Comparison of ENCODE assay signal across 1 cellular context in genomic region chr10:43393606-43394360, GRCh38.
TF ChIP-seq lines count a peak whose summit lies in the region.

No MANE protein-coding gene starts in this region.

TF ChIP-seq in SK-N-SH treated with all-trans-retinoic acid at 6 μM for 48 hours, 23 proteins besides CTCF, POLR2A, EP300 and RAD21 (continued from another document):
- no peak for TF ChIP-seq POU6F1 (CRISPR knock-in tag; IDR thresholded peaks at IDR 0.05; ENCODE audit: borderline replicate concordance, low read depth)
- TF ChIP-seq ARNTL (CRISPR knock-in tag; IDR thresholded peaks at IDR 0.05; ENCODE audit: borderline replicate concordance, low read depth): no peak
- TF ChIP-seq PPARA (CRISPR knock-in tag; IDR thresholded peaks at IDR 0.05; ENCODE audit: borderline replicate concordance): no peak
- no peak for TF ChIP-seq RARB (CRISPR knock-in tag; IDR thresholded peaks at IDR 0.05)
